19 cellular contexts compared by ENCODE assay signal in the genomic region with DNA sequence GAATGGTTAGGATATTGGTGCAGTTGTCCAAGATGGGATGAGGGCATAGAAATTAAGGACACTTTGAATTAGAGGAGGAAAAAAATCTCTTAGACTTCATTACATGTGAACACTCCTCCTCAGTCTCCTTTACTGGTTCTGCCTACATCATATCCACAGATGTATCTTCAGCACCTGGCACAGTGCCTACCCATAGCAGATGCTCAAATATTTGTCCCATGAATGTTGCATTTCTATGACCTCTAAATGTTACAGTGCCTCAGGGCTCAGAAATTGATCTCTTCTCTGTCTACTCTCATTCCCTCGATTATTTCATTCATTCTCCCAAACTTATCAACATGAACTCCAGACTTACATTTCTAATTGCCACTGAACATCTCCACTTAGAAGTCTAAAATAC. TPM values are rescaled to one million over a fixed set of nuclear protein-coding genes. Genes with fewer than 3 reads are reported as not detected.
DNase-seq lines count a peak whose midpoint lies in the region; ATAC-seq, FAIRE-seq and TF ChIP-seq lines count a peak whose summit lies in the region.
"Had no signal": no experiment of that assay in that cellular context is flagged by ENCODE, and none has a peak within 500 bp of the region (broad histone marks: within the 10 kb centered on the region; RNA-seq: fewer than 3 reads in every experiment).

No MANE protein-coding gene starts in this region.

- TF ChIP-seq RAD21 in HepG2 (CRISPR knock-in tag; IDR thresholded peaks at IDR 0.05) = no peak

- no peak overlapping the region for H3K4me2 ChIP-seq in fibroblast of lung (ENCODE audit: extremely low read depth, insufficient read depth, low read length)
- no peak overlapping the region for H3K4me2 ChIP-seq in HepG2 (ENCODE audit: low read depth, low read length)
- H3K4me2 ChIP-seq: BLaER1 treated with 17β-estradiol and CSF1 and Interleukin-3, amounts not matched to agents 10 nM and 100 nM; KMS-11 had no signal

- H3K4me3 ChIP-seq in RWPE2 (ENCODE audit: severe bottlenecking) = no peak overlapping the region
- no peak overlapping the region for H3K4me3 ChIP-seq in fibroblast of lung (replicated peaks in 1 of 4; ENCODE audit: control extremely low read depth in 1 of 4, insufficient read depth in 1 of 4, low read depth in 3 of 4, low read length in 4 of 4)
- no peak overlapping the region for H3K4me3 ChIP-seq in HepG2 (replicated peaks in 1 of 3; ENCODE audit: insufficient read depth in 1 of 3, low read depth in 2 of 3, low read length in 3 of 3)
- H3K4me3 ChIP-seq in dorsolateral prefrontal cortex = no peak overlapping the region
- H3K4me3 ChIP-seq: BLaER1 treated with 17β-estradiol and CSF1 and Interleukin-3, amounts not matched to agents 10 nM and 100 nM; right lobe of liver had no signal

- H3K9me3 ChIP-seq in RWPE2 (ENCODE audit: severe bottlenecking) (no peaks in the 10 kb centered on the region), fibroblast of lung (ENCODE audit: control insufficient read depth, insufficient read depth, low read depth, low read length) (no peaks in the 10 kb centered on the region), HepG2 (ENCODE audit: low read length) (no peaks in the 10 kb centered on the region)
- H3K9me3 ChIP-seq: BLaER1 treated with 17β-estradiol and CSF1 and Interleukin-3, amounts not matched to agents 10 nM and 100 nM; neutrophil; right lobe of liver had no signal

- TF ChIP-seq CTCF in RWPE2 (IDR thresholded peaks at IDR 0.05; ENCODE audit: poor library complexity, severe bottlenecking) (no peak), fibroblast of lung (conservative IDR thresholded peaks at IDR 0.05 in 1 of 2, IDR thresholded peaks at IDR 0.05 in 1 of 2; ENCODE audit: low read depth in 1 of 2, low read length in 2 of 2) (no peak), HepG2 (CRISPR knock-in tag; IDR thresholded peaks at IDR 0.05) (no peak), dorsolateral prefrontal cortex (IDR thresholded peaks at IDR 0.05 in 54 of 56, conservative IDR thresholded peaks at IDR 0.05 in 2 of 56; ENCODE audit: low read depth in 1 of 56, partially characterized antibody in 56 of 56) (no peak)

- H3K4me1 ChIP-seq in RWPE2 (ENCODE audit: insufficient read depth, poor library complexity, severe bottlenecking) = no peaks in the 10 kb centered on the region
- peaks cover 6% of the 10 kb centered on the region for H3K4me1 ChIP-seq in fibroblast of lung (ENCODE audit: control insufficient read depth, extremely low read depth, insufficient read depth, low read length)
- H3K4me1 ChIP-seq in HepG2 (ENCODE audit: insufficient read depth, low read length) = no peaks in the 10 kb centered on the region
- H3K4me1 ChIP-seq: BLaER1 treated with 17β-estradiol and CSF1 and Interleukin-3, amounts not matched to agents 10 nM and 100 nM; right lobe of liver had no signal

- WGBS in HepG2 (ENCODE audit: low lambda C conversion rate) = 46% methylated on average over 1 of the region's 1 CpG

- H3K79me2 ChIP-seq in fibroblast of lung (ENCODE audit: control insufficient read depth, insufficient read depth, low read length) = no peaks in the 10 kb centered on the region
- no peaks in the 10 kb centered on the region for H3K79me2 ChIP-seq in HepG2 (ENCODE audit: insufficient read depth, low read length)

- ATAC-seq in RWPE2 (ENCODE audit: low read depth) = peak; percentile 56; the same call in 2 of the 3 replicates
- no peak for ATAC-seq in HepG2
- ATAC-seq: activated CD4-positive, CD25-positive, alpha-beta regulatory T cell treated with anti-CD3 and anti-CD28 coated beads, Interleukin-2, amount 50 U/mL, for 24 hours; right lobe of liver had no signal

- no peak for TF ChIP-seq POLR2A in HepG2 (IDR thresholded peaks at IDR 0.05; ENCODE audit: insufficient read depth in 1 of 2, low read depth in 2 of 2, low read length in 2 of 2)

- no peak overlapping the region for H3K27ac ChIP-seq in RWPE2 (ENCODE audit: poor library complexity, severe bottlenecking)
- H3K27ac ChIP-seq in fibroblast of lung (ENCODE audit: insufficient read depth, low read length) = peak overlapping the region; percentile 35
- H3K27ac ChIP-seq in HepG2 (ENCODE audit: extremely low read length, insufficient read depth, low read length) = no peak overlapping the region
- no peak overlapping the region for H3K27ac ChIP-seq in dorsolateral prefrontal cortex
- H3K27ac ChIP-seq: BLaER1 treated with 17β-estradiol and CSF1 and Interleukin-3, amounts not matched to agents 10 nM and 100 nM; KMS-11; neutrophil; right lobe of liver had no signal

- in situ Hi-C loops in ACHN (cut with HindIII; ENCODE audit: low pct_ligation_motif_present, low pct_unique_long_range_greater_than_20kb, low sequenced_read_pairs) = no loop called here
- in situ Hi-C loops in HepG2 (cut with HindIII; ENCODE audit: extremely low pct_ligation_motif_present, low pct_unique_long_range_greater_than_20kb) = no loop called here

- H3K36me3 ChIP-seq in RWPE2 (ENCODE audit: low read depth) (no peaks in the 10 kb centered on the region), fibroblast of lung (ENCODE audit: control insufficient read depth, insufficient read depth, low read length) (no peaks in the 10 kb centered on the region), HepG2 (replicated peaks in 1 of 2; ENCODE audit: control insufficient read depth in 1 of 2, insufficient read depth in 2 of 2, low read length in 2 of 2) (no peaks in the 10 kb centered on the region)
- H3K36me3 ChIP-seq: BLaER1 treated with 17β-estradiol and CSF1 and Interleukin-3, amounts not matched to agents 10 nM and 100 nM; neutrophil; right lobe of liver had no signal

- H3K27me3 ChIP-seq in RWPE2 (ENCODE audit: insufficient read depth, poor library complexity, severe bottlenecking) (no peaks in the 10 kb centered on the region), fibroblast of lung (ENCODE audit: control insufficient read depth, insufficient read depth, low read length) (no peaks in the 10 kb centered on the region), HepG2 (ENCODE audit: control insufficient read depth in 1 of 2, insufficient read depth in 2 of 2, low read length in 2 of 2) (no peaks in the 10 kb centered on the region), dorsolateral prefrontal cortex (no peaks in the 10 kb centered on the region)
- H3K27me3 ChIP-seq: BLaER1 treated with 17β-estradiol and CSF1 and Interleukin-3, amounts not matched to agents 10 nM and 100 nM; right lobe of liver had no signal

- no peaks in the 10 kb centered on the region for H4K20me1 ChIP-seq in fibroblast of lung (ENCODE audit: control insufficient read depth, extremely low read depth, insufficient read depth, low read length)
- H4K20me1 ChIP-seq in HepG2 (ENCODE audit: insufficient read depth, low read length) = no peaks in the 10 kb centered on the region
- H4K20me1 ChIP-seq: BLaER1 treated with 17β-estradiol and CSF1 and Interleukin-3, amounts not matched to agents 10 nM and 100 nM had no signal

- intact Hi-C loops in HepG2 (cut with micrococcal nuclease; ENCODE audit: unreplicated experiment) = no loop called here
- intact Hi-C loops in dorsolateral prefrontal cortex (cut with DNase I) = no loop called here

- H3K9ac ChIP-seq in fibroblast of lung (ENCODE audit: insufficient read depth, low read length) (no peak overlapping the region), HepG2 (ENCODE audit: insufficient read depth, low read depth, low read length) (no peak overlapping the region)
- H3K9ac ChIP-seq: BLaER1 treated with 17β-estradiol and CSF1 and Interleukin-3, amounts not matched to agents 10 nM and 100 nM; KMS-11 had no signal

- CTCF ChIA-PET in HepG2 (lab: Yijun Ruan, JAX; ENCODE audit: low intra/inter-chr PET ratio, low total read pairs) = no interaction called here

- BruUV-seq in HepG2 (replicated peaks; lab: Mats Ljungman, UMichigan) = no TSS peak

- H2AFZ ChIP-seq in fibroblast of lung (ENCODE audit: low read length) (no peak overlapping the region), HepG2 (ENCODE audit: low read length) (no peak overlapping the region)

- no peak for FAIRE-seq in HepG2 (lab: Jason Lieb, UNC)
- FAIRE-seq: G401.6 had no signal

- DNase-seq in ACHN = peak; percentile 60
- DNase-seq in GM03348 (ENCODE audit: low spot score) = peak; percentile 57
- DNase-seq in RWPE2 (ENCODE audit: low spot score) = no peak
- peak; percentile 55 to 59 for DNase-seq in fibroblast of lung (ENCODE audit: low read depth in 2 of 2)
- no peak for DNase-seq in HepG2 (ENCODE audit: low spot score)
- no peak for DNase-seq in hepatic stellate cell (ENCODE audit: low spot score)
- DNase-seq in NCI-H1417 treated with DMSO at 0.1 percent for 48 hours (lab: John Stamatoyannopoulos, UW) = no peak
- DNase-seq in dorsolateral prefrontal cortex = no peak
- DNase-seq: activated naive CD4-positive, alpha-beta T cell treated with anti-CD3 and anti-CD28 coated beads, Interleukin-2, amount 50 U/mL, for 16 hours; erythroblast; NCI-H2081 treated with DMSO at 0.1 percent for 48 hours; OCI-M1; right lobe of liver; stimulated activated CD4-positive, alpha-beta T cell treated with anti-CD3 and anti-CD28 coated beads, Interleukin-4, amount 100 ng/mL, for 1 hour had no signal

- TF ChIP-seq EP300 in HepG2 (IDR thresholded peaks at IDR 0.05; ENCODE audit: low read depth in 2 of 2, low read length in 2 of 2) (no peak), HepG2 (CRISPR knock-in tag; IDR thresholded peaks at IDR 0.05; ENCODE audit: borderline replicate concordance) (no peak)

- POLR2A ChIA-PET in HepG2 (lab: Yijun Ruan, JAX) = no interaction called here

RNA-seq across cellular contexts. Expression of a gene that starts 17.1 kb away (rescaled TPM):
- total RNA-seq in fibroblast of lung (0.51 and 0.66 TPM in 2 replicates), HepG2 (2016; rRNA removed; fragmentation: Illumina TruSeq; extraction: Trizol) (5.5 and 9.6 TPM in 2 replicates), dorsolateral prefrontal cortex (10 to 100 TPM; 11.7 to 66.4 (median 38.9) TPM)
- polyA plus RNA-seq in fibroblast of lung (0.20 and 1.0 TPM in 2 replicates), HepG2 (2011; rRNA removed) (4.3 and 4.8 TPM in 2 replicates)
- 0.12 and 0.67 TPM in 2 replicates for polyA plus RNA-seq in fibroblast of lung (2012)
- polyA minus RNA-seq in fibroblast of lung (ENCODE audit: low replicate concordance) = 0.07 TPM in 1 of 2 replicates, not detected in the other
- total RNA-seq in HepG2 (2016; cell fraction: cytosol; rRNA removed; fragmentation: Illumina TruSeq; extraction: Trizol; ENCODE audit: low read depth) = 0.81 and 1.2 TPM in 2 replicates
- 5.0 and 9.2 TPM in 2 replicates for total RNA-seq in HepG2 (2016; cell fraction: insoluble cytoplasmic fraction; rRNA removed; fragmentation: Illumina TruSeq; extraction: Trizol)
- total RNA-seq in HepG2 (2016; cell fraction: membrane; rRNA removed; fragmentation: Illumina TruSeq; extraction: Trizol) = 3.4 and 3.6 TPM in 2 replicates
- 19.4 and 22.4 TPM in 2 replicates for total RNA-seq in HepG2 (2016; cell fraction: nucleus; rRNA removed; fragmentation: Illumina TruSeq; extraction: Trizol)
- 2.7 and 3.2 TPM in 2 replicates for polyA plus RNA-seq in HepG2 (2011; cell fraction: cytosol; rRNA removed)
- polyA plus RNA-seq in HepG2 (2011; cell fraction: nucleus; rRNA removed) = 2.7 and 4.0 TPM in 2 replicates
- polyA plus RNA-seq in HepG2 (2012) = 1.3 and 2.5 TPM in 2 replicates
- 0.76 and 0.93 TPM in 2 replicates for polyA plus RNA-seq in HepG2 (2016; cell fraction: cytosol; fragmentation: Illumina TruSeq; extraction: Trizol; ENCODE audit: low read depth)
- 5.6 and 7.5 TPM in 2 replicates for polyA plus RNA-seq in HepG2 (2016; cell fraction: insoluble cytoplasmic fraction; fragmentation: Illumina TruSeq; extraction: Trizol; ENCODE audit: low read depth)
- polyA plus RNA-seq in HepG2 (2016; cell fraction: membrane; fragmentation: Illumina TruSeq; extraction: Trizol; ENCODE audit: low read depth) = 2.3 and 2.6 TPM in 2 replicates
- polyA plus RNA-seq in HepG2 (2016; cell fraction: nucleus; fragmentation: Illumina TruSeq; extraction: Trizol; ENCODE audit: insufficient read depth, low read depth) = 27.9 and 28.1 TPM in 2 replicates
- polyA minus RNA-seq in HepG2 (2011; rRNA and poly(A)+ RNA removed; ENCODE audit: low replicate concordance) = 9.6 TPM in 1 of 2 replicates, not detected in the other
- polyA minus RNA-seq in HepG2 (2011; cell fraction: cytosol; rRNA and poly(A)+ RNA removed) = 3.3 and 3.5 TPM in 2 replicates
- polyA minus RNA-seq in HepG2 (2011; cell fraction: nucleus; rRNA and poly(A)+ RNA removed) = 6.7 and 7.7 TPM in 2 replicates

Comparison
In these comparisons a context has a peak if more than half of its experiments do, and no peak if none do; other contexts are left out.
1. DNase-seq: peak in ACHN (single experiment), GM03348 (single experiment) and fibroblast of lung (2 of 2); none in RWPE2 (single experiment), HepG2 (single experiment), hepatic stellate cell (single experiment), NCI-H1417 treated with DMSO at 0.1 percent for 48 hours (single experiment) and dorsolateral prefrontal cortex (0 of 10).